11 cellular contexts compared by ENCODE assay signal in genomic region chrX:107827852-107828251, GRCh38. TPM values are rescaled to one million over a fixed set of nuclear protein-coding genes. Genes with fewer than 3 reads are reported as not detected.
DNase-seq lines count a peak whose midpoint lies in the region; ATAC-seq, FAIRE-seq and TF ChIP-seq lines count a peak whose summit lies in the region.
"Had no signal": no experiment of that assay in that cellular context is flagged by ENCODE, and none has a peak within 500 bp of the region (broad histone marks: within the 10 kb centered on the region; RNA-seq: fewer than 3 reads in every experiment).

No MANE protein-coding gene starts in this region.

- no peak overlapping the region for H3K9ac ChIP-seq in astrocyte (ENCODE audit: low read length)

- H3K4me1 Mint-ChIP-seq in astrocyte (ENCODE audit: low read depth, unreplicated experiment) (peaks cover 8% of the 10 kb centered on the region), type B pancreatic cell (ENCODE audit: unreplicated experiment) (peaks cover 6% of the 10 kb centered on the region)

- no peaks in the 10 kb centered on the region for H3K27me3 Mint-ChIP-seq in astrocyte (ENCODE audit: low read depth, unreplicated experiment)
- peaks cover 13% of the 10 kb centered on the region for H3K27me3 Mint-ChIP-seq in type B pancreatic cell

- H3K36me3 Mint-ChIP-seq in astrocyte (ENCODE audit: low read depth, unreplicated experiment), result no peaks in the 10 kb centered on the region
- H3K36me3 Mint-ChIP-seq in type B pancreatic cell, result no peaks in the 10 kb centered on the region

- H3K27me3 ChIP-seq in astrocyte (ENCODE audit: insufficient read depth, low read length) (no peaks in the 10 kb centered on the region), muscle layer of duodenum (ENCODE audit: low read depth, low read length) (no peaks in the 10 kb centered on the region)

- no peak for ATAC-seq in GM19328 (IDR thresholded peaks at IDR 0.05; ENCODE audit: unreplicated experiment)

- H3K4me3 ChIP-seq in astrocyte (ENCODE audit: insufficient read depth, low read depth, low read length) (no peak overlapping the region), muscle layer of duodenum (ENCODE audit: low read depth in 1 of 2, low read length in 2 of 2) (no peak overlapping the region)

- no peaks in the 10 kb centered on the region for H3K9me3 ChIP-seq in astrocyte (ENCODE audit: insufficient read depth, low read depth, low read length)
- no peaks in the 10 kb centered on the region for H3K9me3 ChIP-seq in muscle layer of duodenum (ENCODE audit: control insufficient read depth in 1 of 2, low read length in 2 of 2)
- H3K9me3 ChIP-seq: BE2C had no signal

- no peaks in the 10 kb centered on the region for H3K79me2 ChIP-seq in astrocyte (ENCODE audit: insufficient read depth, low read length)

- H3K9me3 Mint-ChIP-seq in astrocyte (ENCODE audit: unreplicated experiment), result no peaks in the 10 kb centered on the region
- H3K9me3 Mint-ChIP-seq in type B pancreatic cell, result no peaks in the 10 kb centered on the region
- H3K9me3 Mint-ChIP-seq: T-helper 2 cell treated with Interferon-gamma antibody and Interleukin-4, amounts not matched to agents 5 μg/mL and 100 μg/mL, for 36 hours had no signal

- TF ChIP-seq CTCF in astrocyte (IDR thresholded peaks at IDR 0.05; ENCODE audit: insufficient read depth, low read depth, low read length) (no peak), type B pancreatic cell (conservative IDR thresholded peaks at IDR 0.05) (no peak)

- H3K4me2 ChIP-seq in astrocyte (ENCODE audit: low read length), result peak overlapping the region; percentile 82

- H3K4me1 ChIP-seq in astrocyte (ENCODE audit: insufficient read depth, low read length) (peaks cover 4% of the 10 kb centered on the region), muscle layer of duodenum (ENCODE audit: control insufficient read depth in 1 of 2, insufficient read depth in 2 of 2, low read length in 2 of 2) (peaks cover 0 to 8% of the 10 kb centered on the region in 2 donors)
- H3K4me1 ChIP-seq: BE2C had no signal

- H3K4me3 Mint-ChIP-seq in astrocyte (ENCODE audit: unreplicated experiment), result peak overlapping the region; percentile 91
- H3K4me3 Mint-ChIP-seq in type B pancreatic cell, result peak overlapping the region; percentile 88

- H4K20me1 ChIP-seq in astrocyte (ENCODE audit: insufficient read depth, low read length), result no peaks in the 10 kb centered on the region

- no peak overlapping the region for H2AFZ ChIP-seq in astrocyte (ENCODE audit: low read depth, low read length)

- H3K27ac Mint-ChIP-seq in astrocyte (ENCODE audit: unreplicated experiment) (no peak overlapping the region), type B pancreatic cell (peak overlapping the region; percentile 71)

- DNase-seq in stimulated activated CD4-positive, alpha-beta T cell treated with anti-CD3 and anti-CD28 coated beads, Interleukin-1b, Interleukin-23, amount 100 ng/mL, for 48 hours, result peak; percentile 24
- no peak for DNase-seq in stimulated activated CD4-positive, alpha-beta T cell treated with anti-CD3 and anti-CD28 coated beads, Interleukin-4, amount 100 ng/mL, for 4 hours
- DNase-seq in astrocyte (ENCODE audit: low read depth), result no peak
- no peak for DNase-seq in type B pancreatic cell (ENCODE audit: extremely low spot score, unreplicated experiment)
- no peak for DNase-seq in foreskin melanocyte
- no peak for DNase-seq in AG20443 (ENCODE audit: low spot score)
- DNase-seq: BE2C had no signal

- FAIRE-seq in astrocyte (lab: Jason Lieb, UNC), result peak; percentile 39

- no peaks in the 10 kb centered on the region for H3K36me3 ChIP-seq in astrocyte (ENCODE audit: insufficient read depth, low read length)
- no peaks in the 10 kb centered on the region for H3K36me3 ChIP-seq in muscle layer of duodenum (ENCODE audit: control insufficient read depth in 1 of 2, insufficient read depth in 2 of 2, low read length in 2 of 2)
- H3K36me3 ChIP-seq: BE2C had no signal

- no peak overlapping the region for H3K27ac ChIP-seq in astrocyte (ENCODE audit: low read depth, low read length)
- H3K27ac ChIP-seq in muscle layer of duodenum (ENCODE audit: low read length), result peak overlapping the region; percentile 80

RNA-seq across cellular contexts. Expression of gene MID2, which starts 2.2 kb away (rescaled TPM):
- total RNA-seq in astrocyte, result 11.1 and 12.9 TPM in 2 replicates
- total RNA-seq in type B pancreatic cell (ENCODE audit: low replicate concordance), result 7.2 and 18.6 TPM in 2 replicates
- total RNA-seq: G401 had no signal

RNA-seq across cellular contexts. Expression of gene NCBP2L, which starts 50.3 kb away (rescaled TPM):
- total RNA-seq in astrocyte, result not detected in 2 replicates
- not detected in 2 replicates for total RNA-seq in type B pancreatic cell (ENCODE audit: low replicate concordance)
- total RNA-seq: G401 had no signal

RNA-seq across cellular contexts. Expression of gene TSC22D3, which starts 52.3 kb away (rescaled TPM):
- total RNA-seq in astrocyte (30.7 and 35.4 TPM in 2 replicates), type B pancreatic cell (ENCODE audit: low replicate concordance) (21.0 and 34.2 TPM in 2 replicates)
- total RNA-seq: G401 had no signal
